In the genomic region with DNA sequence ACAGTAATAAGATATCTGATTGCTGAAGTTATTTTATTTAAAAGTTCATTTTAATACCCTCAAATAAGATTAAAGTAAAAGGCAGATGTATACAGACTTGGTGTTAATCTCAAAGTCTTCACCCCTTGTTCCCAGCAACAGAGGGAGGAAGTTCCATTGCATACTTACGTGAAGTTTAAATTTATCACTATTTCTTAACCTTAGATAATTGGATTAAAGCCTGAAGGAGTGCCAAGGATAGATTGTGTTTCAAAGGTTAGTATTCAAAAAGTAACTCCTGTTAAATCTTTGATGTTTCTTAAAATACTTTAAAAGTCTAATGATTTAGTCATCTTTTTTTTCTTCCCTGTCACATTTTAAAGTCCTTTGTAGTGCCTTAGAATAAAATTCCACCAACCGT, we compare ENCODE assay signal across 25 cellular contexts. TPM values are rescaled to one million over a fixed set of nuclear protein-coding genes. Genes with fewer than 3 reads are reported as not detected.
DNase-seq lines count a peak whose midpoint lies in the region; ATAC-seq, FAIRE-seq and TF ChIP-seq lines count a peak whose summit lies in the region.
"Had no signal": no experiment of that assay in that cellular context is flagged by ENCODE, and none has a peak within 500 bp of the region (broad histone marks: within the 10 kb centered on the region; RNA-seq: fewer than 3 reads in every experiment).

No MANE protein-coding gene starts in this region.

- peaks cover 6% of the 10 kb centered on the region for H3K9me3 Mint-ChIP-seq in activated CD4-positive, alpha-beta T cell treated with anti-CD3 and anti-CD28 coated beads, Interleukin-2, amount 10 ng/mL, durations not matched to agents 24 days and 14 days

- DNase-seq in EH (ENCODE audit: low read depth) = peak; percentile 8
- peak; percentile 15 for DNase-seq in fibroblast of the aortic adventitia (ENCODE audit: low read depth)
- no peak for DNase-seq in omental fat pad (ENCODE audit: low spot score)
- DNase-seq in activated CD4-positive, alpha-beta T cell treated with anti-CD3 and anti-CD28 coated beads, Interleukin-2, amount 10 ng/mL, durations not matched to agents 24 days and 14 days = no peak
- DNase-seq in RCC 7860 (ENCODE audit: low spot score) = no peak
- DNase-seq in stimulated activated CD4-positive, alpha-beta T cell treated with anti-CD3 and anti-CD28 coated beads, Interleukin-4, amount 100 ng/mL, for 4 hours = no peak
- DNase-seq: Calu3; CD4-positive, alpha-beta memory T cell; DMS153; KG1; NCI-H1092 treated with DMSO at 0.1 percent for 48 hours; NCI-H1436 treated with DMSO at 0.1 percent for 48 hours; NCI-H1930; NCI-H2227 treated with DMSO at 0.1 percent for 48 hours; NCI-H510A; OCI-M1; Right ventricle myocardium superior had no signal

- peaks cover 55% of the 10 kb centered on the region for H3K36me3 Mint-ChIP-seq in activated CD4-positive, alpha-beta T cell treated with anti-CD3 and anti-CD28 coated beads, Interleukin-2, amount 10 ng/mL, durations not matched to agents 24 days and 14 days (ENCODE audit: low read depth)

- TF ChIP-seq CTCF in fibroblast of the aortic adventitia (IDR thresholded peaks at IDR 0.05; ENCODE audit: insufficient read depth, low read length) (no peak), omental fat pad (IDR thresholded peaks at IDR 0.05) (no peak)

- no peaks in the 10 kb centered on the region for H3K27me3 Mint-ChIP-seq in activated CD4-positive, alpha-beta T cell treated with anti-CD3 and anti-CD28 coated beads, Interleukin-2, amount 10 ng/mL, durations not matched to agents 24 days and 14 days
- H3K27me3 Mint-ChIP-seq: CD4-positive, alpha-beta memory T cell had no signal

- no peak overlapping the region for H3K4me3 ChIP-seq in fibroblast of the aortic adventitia (ENCODE audit: low read depth, low read length)
- H3K4me3 ChIP-seq: A549, BLaER1, GM23338, HAP-1 had no signal

- ATAC-seq in SK-N-SH treated with all-trans-retinoic acid at 6 μM for 48 hours = peak; percentile 68
- ATAC-seq in omental fat pad (ENCODE audit: low FRiP score) = peak; percentile 39
- no peak for ATAC-seq in HG02885 (IDR thresholded peaks at IDR 0.05; ENCODE audit: poor library complexity, unreplicated experiment)
- ATAC-seq: A549, GM23338 had no signal

- H3K4me3 Mint-ChIP-seq in activated CD4-positive, alpha-beta T cell treated with anti-CD3 and anti-CD28 coated beads, Interleukin-2, amount 10 ng/mL, durations not matched to agents 24 days and 14 days = no peak overlapping the region
- H3K4me3 Mint-ChIP-seq: CD4-positive, alpha-beta memory T cell; GM23338 had no signal

- FAIRE-seq in RCC 7860 (lab: Jason Lieb, UNC) = no peak
- FAIRE-seq: A549, G401.6, GM18507 had no signal

- H3K27ac Mint-ChIP-seq in activated CD4-positive, alpha-beta T cell treated with anti-CD3 and anti-CD28 coated beads, Interleukin-2, amount 10 ng/mL, durations not matched to agents 24 days and 14 days = no peak overlapping the region
- H3K27ac Mint-ChIP-seq: CD4-positive, alpha-beta memory T cell; GM23338 had no signal

- intact Hi-C loops in activated CD4-positive, alpha-beta T cell treated with anti-CD3 and anti-CD28 coated beads, Interleukin-2, amount 10 ng/mL, durations not matched to agents 24 days and 14 days (cut with micrococcal nuclease) = loop anchor here (10.0 kb wide), 1 partner anchor 341 kb away; no protein-coding TSS in a partner anchor

- peaks cover 4% of the 10 kb centered on the region for H3K4me1 Mint-ChIP-seq in activated CD4-positive, alpha-beta T cell treated with anti-CD3 and anti-CD28 coated beads, Interleukin-2, amount 10 ng/mL, durations not matched to agents 24 days and 14 days
- H3K4me1 Mint-ChIP-seq: GM23338 had no signal

TF ChIP-seq in SK-N-SH treated with all-trans-retinoic acid at 6 μM for 48 hours, 23 proteins besides CTCF, POLR2A, EP300 and RAD21:
- TF ChIP-seq, protein P1, sequence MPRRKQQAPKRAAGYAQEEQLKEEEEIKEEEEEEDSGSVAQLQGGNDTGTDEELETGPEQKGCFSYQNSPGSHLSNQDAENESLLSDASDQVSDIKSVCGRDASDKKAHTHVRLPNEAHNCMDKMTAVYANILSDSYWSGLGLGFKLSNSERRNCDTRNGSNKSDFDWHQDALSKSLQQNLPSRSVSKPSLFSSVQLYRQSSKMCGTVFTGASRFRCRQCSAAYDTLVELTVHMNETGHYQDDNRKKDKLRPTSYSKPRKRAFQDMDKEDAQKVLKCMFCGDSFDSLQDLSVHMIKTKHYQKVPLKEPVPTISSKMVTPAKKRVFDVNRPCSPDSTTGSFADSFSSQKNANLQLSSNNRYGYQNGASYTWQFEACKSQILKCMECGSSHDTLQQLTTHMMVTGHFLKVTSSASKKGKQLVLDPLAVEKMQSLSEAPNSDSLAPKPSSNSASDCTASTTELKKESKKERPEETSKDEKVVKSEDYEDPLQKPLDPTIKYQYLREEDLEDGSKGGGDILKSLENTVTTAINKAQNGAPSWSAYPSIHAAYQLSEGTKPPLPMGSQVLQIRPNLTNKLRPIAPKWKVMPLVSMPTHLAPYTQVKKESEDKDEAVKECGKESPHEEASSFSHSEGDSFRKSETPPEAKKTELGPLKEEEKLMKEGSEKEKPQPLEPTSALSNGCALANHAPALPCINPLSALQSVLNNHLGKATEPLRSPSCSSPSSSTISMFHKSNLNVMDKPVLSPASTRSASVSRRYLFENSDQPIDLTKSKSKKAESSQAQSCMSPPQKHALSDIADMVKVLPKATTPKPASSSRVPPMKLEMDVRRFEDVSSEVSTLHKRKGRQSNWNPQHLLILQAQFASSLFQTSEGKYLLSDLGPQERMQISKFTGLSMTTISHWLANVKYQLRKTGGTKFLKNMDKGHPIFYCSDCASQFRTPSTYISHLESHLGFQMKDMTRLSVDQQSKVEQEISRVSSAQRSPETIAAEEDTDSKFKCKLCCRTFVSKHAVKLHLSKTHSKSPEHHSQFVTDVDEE (CRISPR knock-in tag; IDR thresholded peaks at IDR 0.05) = no peak
- TF ChIP-seq ISL1 (CRISPR knock-in tag; IDR thresholded peaks at IDR 0.05) = peak; percentile 67

RNA-seq across cellular contexts. Expression of a gene that starts 39.3 kb away (rescaled TPM):
- total RNA-seq in fibroblast of the aortic adventitia (ENCODE audit: low replicate concordance) (68.4 and 70.2 TPM in 2 replicates), omental fat pad (100 to 1,000 TPM in 3 of 4 donors, 10 to 100 TPM in 1; 70.8 to 487 (median 228) TPM)
- total RNA-seq in activated CD4-positive, alpha-beta T cell treated with anti-CD3 and anti-CD28 coated beads, Interleukin-2, amount 10 ng/mL, durations not matched to agents 24 days and 14 days = 223 and 224 TPM in 2 replicates

Comparison
In these comparisons a context has a peak if more than half of its experiments do, and no peak if none do; other contexts are left out.
1. DNase-seq: peak in EH (single experiment) and fibroblast of the aortic adventitia (single experiment); none in omental fat pad (single experiment), activated CD4-positive, alpha-beta T cell treated with anti-CD3 and anti-CD28 coated beads, Interleukin-2, amount 10 ng/mL, durations not matched to agents 24 days and 14 days (single experiment), RCC 7860 (single experiment) and stimulated activated CD4-positive, alpha-beta T cell treated with anti-CD3 and anti-CD28 coated beads, Interleukin-4, amount 100 ng/mL, for 4 hours (0 of 2).